Comparison of ENCODE assay signal across 2 cellular contexts in the genomic region with DNA sequence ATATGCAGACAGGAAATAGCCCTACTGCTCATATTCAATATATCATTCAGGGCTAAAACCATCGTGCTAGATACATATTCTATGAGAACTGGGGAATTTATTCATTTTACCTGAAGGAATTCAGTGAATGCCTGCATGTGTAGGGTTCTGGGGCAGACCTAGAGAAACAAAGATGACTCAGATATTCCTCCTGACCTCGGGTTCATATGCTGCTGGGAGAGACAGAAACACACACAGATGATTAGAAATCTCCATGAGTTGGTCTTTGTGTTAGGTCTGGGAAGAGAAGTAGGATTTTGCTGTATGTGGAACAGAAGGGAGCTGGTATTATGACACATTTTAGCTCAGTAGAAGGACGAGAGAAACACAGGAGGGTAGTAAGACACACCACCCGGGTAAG.
TF ChIP-seq lines count a peak whose summit lies in the region.

No MANE protein-coding gene starts in this region.

TF ChIP-seq in GM23338, 12 proteins besides CTCF, POLR2A, EP300 and RAD21 (continued from another document):
- TF ChIP-seq, protein P1, sequence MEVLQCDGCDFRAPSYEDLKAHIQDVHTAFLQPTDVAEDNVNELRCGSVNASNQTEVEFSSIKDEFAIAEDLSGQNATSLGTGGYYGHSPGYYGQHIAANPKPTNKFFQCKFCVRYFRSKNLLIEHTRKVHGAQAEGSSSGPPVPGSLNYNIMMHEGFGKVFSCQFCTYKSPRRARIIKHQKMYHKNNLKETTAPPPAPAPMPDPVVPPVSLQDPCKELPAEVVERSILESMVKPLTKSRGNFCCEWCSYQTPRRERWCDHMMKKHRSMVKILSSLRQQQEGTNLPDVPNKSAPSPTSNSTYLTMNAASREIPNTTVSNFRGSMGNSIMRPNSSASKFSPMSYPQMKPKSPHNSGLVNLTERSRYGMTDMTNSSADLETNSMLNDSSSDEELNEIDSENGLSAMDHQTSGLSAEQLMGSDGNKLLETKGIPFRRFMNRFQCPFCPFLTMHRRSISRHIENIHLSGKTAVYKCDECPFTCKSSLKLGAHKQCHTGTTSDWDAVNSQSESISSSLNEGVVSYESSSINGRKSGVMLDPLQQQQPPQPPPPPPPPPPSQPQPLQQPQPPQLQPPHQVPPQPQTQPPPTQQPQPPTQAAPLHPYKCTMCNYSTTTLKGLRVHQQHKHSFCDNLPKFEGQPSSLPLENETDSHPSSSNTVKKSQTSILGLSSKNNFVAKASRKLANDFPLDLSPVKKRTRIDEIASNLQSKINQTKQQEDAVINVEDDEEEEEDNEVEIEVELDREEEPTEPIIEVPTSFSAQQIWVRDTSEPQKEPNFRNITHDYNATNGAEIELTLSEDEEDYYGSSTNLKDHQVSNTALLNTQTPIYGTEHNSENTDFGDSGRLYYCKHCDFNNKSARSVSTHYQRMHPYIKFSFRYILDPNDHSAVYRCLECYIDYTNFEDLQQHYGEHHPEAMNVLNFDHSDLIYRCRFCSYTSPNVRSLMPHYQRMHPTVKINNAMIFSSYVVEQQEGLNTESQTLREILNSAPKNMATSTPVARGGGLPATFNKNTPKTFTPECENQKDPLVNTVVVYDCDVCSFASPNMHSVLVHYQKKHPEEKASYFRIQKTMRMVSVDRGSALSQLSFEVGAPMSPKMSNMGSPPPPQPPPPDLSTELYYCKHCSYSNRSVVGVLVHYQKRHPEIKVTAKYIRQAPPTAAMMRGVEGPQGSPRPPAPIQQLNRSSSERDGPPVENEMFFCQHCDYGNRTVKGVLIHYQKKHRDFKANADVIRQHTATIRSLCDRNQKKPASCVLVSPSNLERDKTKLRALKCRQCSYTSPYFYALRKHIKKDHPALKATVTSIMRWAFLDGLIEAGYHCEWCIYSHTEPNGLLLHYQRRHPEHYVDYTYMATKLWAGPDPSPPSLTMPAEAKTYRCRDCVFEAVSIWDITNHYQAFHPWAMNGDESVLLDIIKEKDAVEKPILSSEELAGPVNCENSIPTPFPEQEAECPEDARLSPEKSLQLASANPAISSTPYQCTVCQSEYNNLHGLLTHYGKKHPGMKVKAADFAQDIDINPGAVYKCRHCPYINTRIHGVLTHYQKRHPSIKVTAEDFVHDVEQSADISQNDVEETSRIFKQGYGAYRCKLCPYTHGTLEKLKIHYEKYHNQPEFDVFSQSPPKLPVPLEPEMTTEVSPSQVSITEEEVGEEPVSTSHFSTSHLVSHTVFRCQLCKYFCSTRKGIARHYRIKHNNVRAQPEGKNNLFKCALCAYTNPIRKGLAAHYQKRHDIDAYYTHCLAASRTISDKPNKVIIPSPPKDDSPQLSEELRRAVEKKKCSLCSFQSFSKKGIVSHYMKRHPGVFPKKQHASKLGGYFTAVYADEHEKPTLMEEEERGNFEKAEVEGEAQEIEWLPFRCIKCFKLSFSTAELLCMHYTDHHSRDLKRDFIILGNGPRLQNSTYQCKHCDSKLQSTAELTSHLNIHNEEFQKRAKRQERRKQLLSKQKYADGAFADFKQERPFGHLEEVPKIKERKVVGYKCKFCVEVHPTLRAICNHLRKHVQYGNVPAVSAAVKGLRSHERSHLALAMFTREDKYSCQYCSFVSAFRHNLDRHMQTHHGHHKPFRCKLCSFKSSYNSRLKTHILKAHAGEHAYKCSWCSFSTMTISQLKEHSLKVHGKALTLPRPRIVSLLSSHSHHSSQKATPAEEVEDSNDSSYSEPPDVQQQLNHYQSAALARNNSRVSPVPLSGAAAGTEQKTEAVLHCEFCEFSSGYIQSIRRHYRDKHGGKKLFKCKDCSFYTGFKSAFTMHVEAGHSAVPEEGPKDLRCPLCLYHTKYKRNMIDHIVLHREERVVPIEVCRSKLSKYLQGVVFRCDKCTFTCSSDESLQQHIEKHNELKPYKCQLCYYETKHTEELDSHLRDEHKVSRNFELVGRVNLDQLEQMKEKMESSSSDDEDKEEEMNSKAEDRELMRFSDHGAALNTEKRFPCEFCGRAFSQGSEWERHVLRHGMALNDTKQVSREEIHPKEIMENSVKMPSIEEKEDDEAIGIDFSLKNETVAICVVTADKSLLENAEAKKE (CRISPR knock-in tag; IDR thresholded peaks at IDR 0.05), result no peak

TF ChIP-seq in SK-N-SH treated with all-trans-retinoic acid at 6 μM for 48 hours, 23 proteins besides CTCF, POLR2A, EP300 and RAD21 (continued from another document):
- TF ChIP-seq, protein P2, sequence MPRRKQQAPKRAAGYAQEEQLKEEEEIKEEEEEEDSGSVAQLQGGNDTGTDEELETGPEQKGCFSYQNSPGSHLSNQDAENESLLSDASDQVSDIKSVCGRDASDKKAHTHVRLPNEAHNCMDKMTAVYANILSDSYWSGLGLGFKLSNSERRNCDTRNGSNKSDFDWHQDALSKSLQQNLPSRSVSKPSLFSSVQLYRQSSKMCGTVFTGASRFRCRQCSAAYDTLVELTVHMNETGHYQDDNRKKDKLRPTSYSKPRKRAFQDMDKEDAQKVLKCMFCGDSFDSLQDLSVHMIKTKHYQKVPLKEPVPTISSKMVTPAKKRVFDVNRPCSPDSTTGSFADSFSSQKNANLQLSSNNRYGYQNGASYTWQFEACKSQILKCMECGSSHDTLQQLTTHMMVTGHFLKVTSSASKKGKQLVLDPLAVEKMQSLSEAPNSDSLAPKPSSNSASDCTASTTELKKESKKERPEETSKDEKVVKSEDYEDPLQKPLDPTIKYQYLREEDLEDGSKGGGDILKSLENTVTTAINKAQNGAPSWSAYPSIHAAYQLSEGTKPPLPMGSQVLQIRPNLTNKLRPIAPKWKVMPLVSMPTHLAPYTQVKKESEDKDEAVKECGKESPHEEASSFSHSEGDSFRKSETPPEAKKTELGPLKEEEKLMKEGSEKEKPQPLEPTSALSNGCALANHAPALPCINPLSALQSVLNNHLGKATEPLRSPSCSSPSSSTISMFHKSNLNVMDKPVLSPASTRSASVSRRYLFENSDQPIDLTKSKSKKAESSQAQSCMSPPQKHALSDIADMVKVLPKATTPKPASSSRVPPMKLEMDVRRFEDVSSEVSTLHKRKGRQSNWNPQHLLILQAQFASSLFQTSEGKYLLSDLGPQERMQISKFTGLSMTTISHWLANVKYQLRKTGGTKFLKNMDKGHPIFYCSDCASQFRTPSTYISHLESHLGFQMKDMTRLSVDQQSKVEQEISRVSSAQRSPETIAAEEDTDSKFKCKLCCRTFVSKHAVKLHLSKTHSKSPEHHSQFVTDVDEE (CRISPR knock-in tag; IDR thresholded peaks at IDR 0.05), result no peak
- TF ChIP-seq CSDC2 (CRISPR knock-in tag; IDR thresholded peaks at IDR 0.05), result no peak
- no peak for TF ChIP-seq ZFP3 (CRISPR knock-in tag; IDR thresholded peaks at IDR 0.05)
- TF ChIP-seq, protein P3, sequence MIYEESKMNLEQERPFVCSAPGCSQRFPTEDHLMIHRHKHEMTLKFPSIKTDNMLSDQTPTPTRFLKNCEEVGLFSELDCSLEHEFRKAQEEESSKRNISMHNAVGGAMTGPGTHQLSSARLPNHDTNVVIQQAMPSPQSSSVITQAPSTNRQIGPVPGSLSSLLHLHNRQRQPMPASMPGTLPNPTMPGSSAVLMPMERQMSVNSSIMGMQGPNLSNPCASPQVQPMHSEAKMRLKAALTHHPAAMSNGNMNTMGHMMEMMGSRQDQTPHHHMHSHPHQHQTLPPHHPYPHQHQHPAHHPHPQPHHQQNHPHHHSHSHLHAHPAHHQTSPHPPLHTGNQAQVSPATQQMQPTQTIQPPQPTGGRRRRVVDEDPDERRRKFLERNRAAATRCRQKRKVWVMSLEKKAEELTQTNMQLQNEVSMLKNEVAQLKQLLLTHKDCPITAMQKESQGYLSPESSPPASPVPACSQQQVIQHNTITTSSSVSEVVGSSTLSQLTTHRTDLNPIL (CRISPR knock-in tag; IDR thresholded peaks at IDR 0.05; ENCODE audit: low read depth), result no peak
- no peak for TF ChIP-seq ARNTL (CRISPR knock-in tag; IDR thresholded peaks at IDR 0.05; ENCODE audit: borderline replicate concordance, low read depth)
- no peak for TF ChIP-seq PPARA (CRISPR knock-in tag; IDR thresholded peaks at IDR 0.05; ENCODE audit: borderline replicate concordance)
- no peak for TF ChIP-seq GLIS3 (CRISPR knock-in tag; IDR thresholded peaks at IDR 0.05)
- TF ChIP-seq RARB (CRISPR knock-in tag; IDR thresholded peaks at IDR 0.05), result no peak
- no peak for TF ChIP-seq ZNF70 (CRISPR knock-in tag; IDR thresholded peaks at IDR 0.05)
- no peak for TF ChIP-seq ESRRG (CRISPR knock-in tag; IDR thresholded peaks at IDR 0.05)
